Comparison of ENCODE assay signal across 8 cellular contexts in the genomic region with DNA sequence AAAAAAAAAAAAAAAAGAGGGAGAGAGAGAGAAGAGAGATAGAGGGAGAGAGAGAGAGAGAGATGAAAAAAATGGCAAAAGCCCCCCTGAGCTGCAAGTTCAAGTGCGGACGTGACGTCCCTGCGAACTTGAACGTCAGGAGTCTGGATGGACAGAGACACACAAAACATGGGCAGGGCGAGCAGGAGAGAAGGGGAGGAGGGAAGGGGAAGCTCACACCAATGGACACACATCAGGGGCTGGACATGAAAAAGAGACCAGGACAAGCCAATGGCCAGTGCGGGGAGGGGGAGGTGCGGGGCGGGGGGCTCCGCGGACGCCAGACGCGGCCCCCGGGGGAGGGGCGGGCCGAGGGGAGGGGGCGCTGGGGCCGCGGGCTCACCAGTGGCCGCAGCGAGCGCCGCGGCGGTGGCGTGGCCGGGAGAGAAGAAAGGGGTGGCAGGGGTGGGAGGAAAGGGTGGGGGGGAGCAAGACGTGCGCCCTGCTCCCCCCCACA. TPM values are rescaled to one million over a fixed set of nuclear protein-coding genes. Genes with fewer than 3 reads are reported as not detected.
DNase-seq lines count a peak whose midpoint lies in the region; ATAC-seq and TF ChIP-seq lines count a peak whose summit lies in the region.

A gene (minus strand): TSS at position 159 of the 496 bp plus-strand sequence. CDS start 384 bp downstream, outside the sequence.

- H3K27ac ChIP-seq in adrenal gland (peak within 1 kb of the TSS in 3 of 5 donors; percentile 40 to 78 (median 66)), right atrium auricular region (peak within 1 kb of the TSS; percentile 51 to 65), rectal smooth muscle tissue (ENCODE audit: low read depth, low read length) (peak within 1 kb of the TSS; percentile 85)

- DNase-seq in DMS153 treated with DMSO at 0.1 percent for 48 hours (lab: John Stamatoyannopoulos, UW; ENCODE audit: unreplicated experiment) (peak; percentile 68), NCI-H526 (lab: John Stamatoyannopoulos, UW) (peak; percentile 77 to 88), adrenal gland (peak; percentile 63 to 88 (median 79)), right atrium auricular region (ENCODE audit: low spot score) (no peak)

- peaks cover 16 to 62% of the 10 kb centered on the region in 2 donors for H3K4me1 ChIP-seq in adrenal gland (replicated peaks in 1 of 2)
- H3K4me1 ChIP-seq in right atrium auricular region = peaks cover 0 to 73% of the 10 kb centered on the region in 2 donors
- peaks cover 2% of the 10 kb centered on the region for H3K4me1 ChIP-seq in rectal smooth muscle tissue (ENCODE audit: control insufficient read depth, insufficient read depth, low read length)

- TF ChIP-seq CTCF in adrenal gland (IDR thresholded peaks at IDR 0.05) (no peak), right atrium auricular region (IDR thresholded peaks at IDR 0.05) (no peak)

- peak in 1 of 2 donors; percentile 66 for TF ChIP-seq POLR2A in adrenal gland (IDR thresholded peaks at IDR 0.05)

- ATAC-seq in HG02610 (IDR thresholded peaks at IDR 0.05; ENCODE audit: unreplicated experiment) = peak; percentile 10
- ATAC-seq in HG03135 (IDR thresholded peaks at IDR 0.05; ENCODE audit: unreplicated experiment) = no peak
- no peak for ATAC-seq in HG03469 (IDR thresholded peaks at IDR 0.05; ENCODE audit: unreplicated experiment)

- H3K27me3 ChIP-seq in adrenal gland = peaks cover 35% of the 10 kb centered on the region
- peaks cover 14 to 21% of the 10 kb centered on the region in 2 donors for H3K27me3 ChIP-seq in right atrium auricular region
- H3K27me3 ChIP-seq in rectal smooth muscle tissue (ENCODE audit: control insufficient read depth, insufficient read depth, low read length) = no peaks in the 10 kb centered on the region

- H3K4me3 ChIP-seq in adrenal gland (peak within 1 kb of the TSS in 2 of 4 donors; percentile 64 to 65), right atrium auricular region (peak within 1 kb of the TSS; percentile 50 to 66), rectal smooth muscle tissue (ENCODE audit: low read length) (peak within 1 kb of the TSS; percentile 87)

- no peaks in the 10 kb centered on the region for H3K36me3 ChIP-seq in adrenal gland (replicated peaks in 1 of 2)
- no peaks in the 10 kb centered on the region for H3K36me3 ChIP-seq in right atrium auricular region
- H3K36me3 ChIP-seq in rectal smooth muscle tissue (ENCODE audit: control insufficient read depth, insufficient read depth, low read length) = no peaks in the 10 kb centered on the region

- H3K9ac ChIP-seq in rectal smooth muscle tissue (ENCODE audit: low read length) = peak within 1 kb of the TSS; percentile 16

- H3K9me3 ChIP-seq in adrenal gland (replicated peaks in 1 of 3) (no peaks in the 10 kb centered on the region), right atrium auricular region (no peaks in the 10 kb centered on the region)

- 0 to 2% (median 1%) methylated on average over 21 to 30 of the region's 30 CpGs for WGBS in adrenal gland, 4 donors

- intact Hi-C loops in adrenal gland (cut with DNase I) = loop anchor here in 1 of 2 donors (5.0 kb wide), 1 partner anchor 1251 kb away; no protein-coding TSS in a partner anchor

RNA-seq across cellular contexts. Expression of the gene that starts here (rescaled TPM):
- total RNA-seq in adrenal gland (10 to 100 TPM in 1 of 8 donors, 1 to 10 TPM in 7; 2.9 to 16.7 (median 4.1) TPM), right atrium auricular region (1 to 10 TPM; 2.2 to 3.3 TPM)
- 1 to 10 TPM; 3.9 to 7.6 (median 6.2) TPM for polyA plus RNA-seq in adrenal gland
